1 cellular context compared by ENCODE assay signal in the genomic region with DNA sequence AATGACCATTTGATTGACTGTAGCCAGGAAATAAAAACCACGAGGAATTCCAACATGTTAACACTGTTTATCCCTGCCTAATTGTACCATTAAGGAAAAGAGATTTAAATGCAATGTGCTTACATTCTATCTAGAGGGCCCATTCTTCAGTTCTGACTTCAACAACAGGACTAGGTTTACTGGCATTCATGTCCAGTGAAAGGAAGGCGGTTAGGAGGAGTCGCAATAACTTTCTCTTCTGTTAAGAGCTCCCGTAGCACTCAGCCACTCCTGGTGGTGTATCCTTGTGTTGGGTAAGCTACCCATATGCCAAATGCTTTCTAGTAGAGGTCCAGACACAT.
TF ChIP-seq lines count a peak whose summit lies in the region.

No MANE protein-coding gene starts in this region.

TF ChIP-seq in IMR-90, 13 proteins besides CTCF, POLR2A, EP300 and RAD21:
- TF ChIP-seq RCOR1 (IDR thresholded peaks at IDR 0.05; ENCODE audit: insufficient replicate concordance, low read length) (no peak), BHLHE40 (IDR thresholded peaks at IDR 0.05; ENCODE audit: low read depth, low read length) (no peak), MXI1 (IDR thresholded peaks at IDR 0.05; ENCODE audit: borderline replicate concordance, low read depth, low read length) (no peak), NFE2L2 (IDR thresholded peaks at IDR 0.05; ENCODE audit: low read depth, low read length) (no peak), RFX5 (IDR thresholded peaks at IDR 0.05; ENCODE audit: low read depth, low read length) (no peak), MAZ (IDR thresholded peaks at IDR 0.05; ENCODE audit: borderline replicate concordance, low read depth, low read length) (no peak), CEBPB (IDR thresholded peaks at IDR 0.05; ENCODE audit: low read depth, low read length) (no peak), SMC3 (IDR thresholded peaks at IDR 0.05; ENCODE audit: low read depth, low read length) (no peak), MAFK (IDR thresholded peaks at IDR 0.05; ENCODE audit: low read depth, low read length) (no peak)
- TF ChIP-seq, protein P1, sequence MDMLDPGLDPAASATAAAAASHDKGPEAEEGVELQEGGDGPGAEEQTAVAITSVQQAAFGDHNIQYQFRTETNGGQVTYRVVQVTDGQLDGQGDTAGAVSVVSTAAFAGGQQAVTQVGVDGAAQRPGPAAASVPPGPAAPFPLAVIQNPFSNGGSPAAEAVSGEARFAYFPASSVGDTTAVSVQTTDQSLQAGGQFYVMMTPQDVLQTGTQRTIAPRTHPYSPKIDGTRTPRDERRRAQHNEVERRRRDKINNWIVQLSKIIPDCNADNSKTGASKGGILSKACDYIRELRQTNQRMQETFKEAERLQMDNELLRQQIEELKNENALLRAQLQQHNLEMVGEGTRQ (IDR thresholded peaks at IDR 0.05; ENCODE audit: low read depth, low read length): no peak
- TF ChIP-seq, protein P2, sequence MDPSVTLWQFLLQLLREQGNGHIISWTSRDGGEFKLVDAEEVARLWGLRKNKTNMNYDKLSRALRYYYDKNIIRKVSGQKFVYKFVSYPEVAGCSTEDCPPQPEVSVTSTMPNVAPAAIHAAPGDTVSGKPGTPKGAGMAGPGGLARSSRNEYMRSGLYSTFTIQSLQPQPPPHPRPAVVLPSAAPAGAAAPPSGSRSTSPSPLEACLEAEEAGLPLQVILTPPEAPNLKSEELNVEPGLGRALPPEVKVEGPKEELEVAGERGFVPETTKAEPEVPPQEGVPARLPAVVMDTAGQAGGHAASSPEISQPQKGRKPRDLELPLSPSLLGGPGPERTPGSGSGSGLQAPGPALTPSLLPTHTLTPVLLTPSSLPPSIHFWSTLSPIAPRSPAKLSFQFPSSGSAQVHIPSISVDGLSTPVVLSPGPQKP (IDR thresholded peaks at IDR 0.05; ENCODE audit: borderline replicate concordance, low read depth, low read length): no peak
TF ChIP-seq in IMR-90: peak in this region for 0.
